In the genomic region with DNA sequence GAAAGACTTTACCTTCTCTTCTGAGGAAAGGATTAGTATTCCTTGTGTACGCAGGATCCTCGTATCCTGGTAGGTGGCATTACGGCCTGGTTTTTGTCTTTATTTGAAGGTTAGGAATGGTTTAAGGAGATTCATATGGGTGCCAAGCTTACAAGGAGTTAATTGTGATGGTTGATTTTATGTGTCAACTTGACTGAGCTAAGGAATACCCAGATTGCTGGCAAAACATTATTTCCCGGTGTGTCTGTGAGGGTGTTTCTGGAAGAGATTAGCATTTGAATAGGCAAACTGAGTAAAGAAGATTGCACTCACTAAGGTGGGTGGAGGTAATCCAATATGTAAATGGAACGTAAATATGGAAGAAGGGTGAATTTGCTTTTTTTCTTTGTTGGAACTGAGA, we compare ENCODE assay signal across 21 cellular contexts. TPM values are rescaled to one million over a fixed set of nuclear protein-coding genes. Genes with fewer than 3 reads are reported as not detected.
DNase-seq lines count a peak whose midpoint lies in the region; ATAC-seq and TF ChIP-seq lines count a peak whose summit lies in the region.
"Had no signal": no experiment of that assay in that cellular context is flagged by ENCODE, and none has a peak within 500 bp of the region (broad histone marks: within the 10 kb centered on the region; RNA-seq: fewer than 3 reads in every experiment).

No MANE protein-coding gene starts in this region.

- no peaks in the 10 kb centered on the region for H4K20me1 ChIP-seq in HCT116 (ENCODE audit: insufficient read depth)
- H4K20me1 ChIP-seq in osteoblast (ENCODE audit: insufficient read depth, low read length), result no peaks in the 10 kb centered on the region

- H3K79me2 ChIP-seq in HCT116 (ENCODE audit: insufficient read depth, low read length) (no peaks in the 10 kb centered on the region), osteoblast (ENCODE audit: insufficient read depth, low read length) (no peaks in the 10 kb centered on the region)

- TF ChIP-seq CTCF in HCT116 (IDR thresholded peaks at IDR 0.05 in 2 of 3, conservative IDR thresholded peaks at IDR 0.05 in 1 of 3; ENCODE audit: borderline replicate concordance in 1 of 3, insufficient read depth in 1 of 3, low read depth in 2 of 3, low read length in 2 of 3) (no peak), RWPE2 (IDR thresholded peaks at IDR 0.05; ENCODE audit: poor library complexity, severe bottlenecking) (no peak), osteoblast (IDR thresholded peaks at IDR 0.05; ENCODE audit: extremely low read depth, low read depth, low read length) (no peak)

- CTCF ChIA-PET in HCT116 (lab: Charles Lee), result no interaction called here

- TF ChIP-seq POLR2A in HCT116 (IDR thresholded peaks at IDR 0.05; ENCODE audit: borderline replicate concordance, extremely low read depth, insufficient read depth, insufficient read length), result no peak

- H3K9ac ChIP-seq in HCT116 (ENCODE audit: low read length), result no peak overlapping the region

- intact Hi-C loops in HCT116 (cut with micrococcal nuclease), result no loop called here

- ATAC-seq in HCT116 (no peak), RWPE2 (ENCODE audit: low read depth) (no peak), GM18907 (IDR thresholded peaks at IDR 0.05; ENCODE audit: unreplicated experiment) (no peak)
- ATAC-seq: Right ventricle myocardium inferior had no signal

- RAD21 ChIA-PET in HCT116 (lab: Charles Lee; ENCODE audit: low non-redundant PET in 1 of 2, low total read pairs in 2 of 2, uncharacterized antibody in 2 of 2, unreplicated experiment in 2 of 2), result no interaction called here

- H3K4me1 ChIP-seq in HCT116 (ENCODE audit: control insufficient read depth in 1 of 2, insufficient read depth in 2 of 2, low read length in 2 of 2) (peaks cover 16 to 34% of the 10 kb centered on the region in 2 experiments), RWPE2 (ENCODE audit: insufficient read depth, poor library complexity, severe bottlenecking) (peaks cover 28% of the 10 kb centered on the region), osteoblast (ENCODE audit: insufficient read depth, low read length) (peaks cover 32% of the 10 kb centered on the region)

- POLR2A ChIA-PET in HCT116 (lab: Charles Lee), result no interaction called here

- H3K4me2 ChIP-seq in HCT116 (ENCODE audit: low read length) (no peak overlapping the region), osteoblast (ENCODE audit: insufficient read depth, low read length) (no peak overlapping the region)

- H3K27ac ChIP-seq in HCT116 (ENCODE audit: low read depth, low read length), result no peak overlapping the region
- H3K27ac ChIP-seq in RWPE2 (ENCODE audit: poor library complexity, severe bottlenecking), result peak overlapping the region; percentile 99
- peak overlapping the region; percentile 97 for H3K27ac ChIP-seq in epithelial cell of prostate
- peak overlapping the region; percentile 92 for H3K27ac ChIP-seq in osteoblast (ENCODE audit: low read depth, low read length)

- H3K9me2 ChIP-seq in HCT116 (ENCODE audit: insufficient read depth), result no peaks in the 10 kb centered on the region

- no TSS peak for BruUV-seq in HCT116 (replicated peaks; lab: Mats Ljungman, UMichigan)

- TF ChIP-seq RAD21 in HCT116 (IDR thresholded peaks at IDR 0.05; ENCODE audit: low read depth), result no peak

- H3K27me3 ChIP-seq in HCT116 (ENCODE audit: insufficient read depth, low read length) (no peaks in the 10 kb centered on the region), RWPE2 (ENCODE audit: insufficient read depth, poor library complexity, severe bottlenecking) (no peaks in the 10 kb centered on the region), osteoblast (ENCODE audit: insufficient read depth, low read length) (no peaks in the 10 kb centered on the region)
- H3K27me3 ChIP-seq: SJCRH30 had no signal

- H2AFZ ChIP-seq in HCT116 (ENCODE audit: low read depth, low read length, poor library complexity, severe bottlenecking), result peak overlapping the region; percentile 87
- no peak overlapping the region for H2AFZ ChIP-seq in osteoblast (ENCODE audit: low read length)

- H3K36me3 ChIP-seq in HCT116 (ENCODE audit: control insufficient read depth in 1 of 2, insufficient read depth in 2 of 2, low read length in 2 of 2), result no peaks in the 10 kb centered on the region
- H3K36me3 ChIP-seq in RWPE2 (ENCODE audit: low read depth), result no peaks in the 10 kb centered on the region
- no peaks in the 10 kb centered on the region for H3K36me3 ChIP-seq in osteoblast (ENCODE audit: insufficient read depth, low read length)
- H3K36me3 ChIP-seq: SJCRH30 had no signal

- H3K4me3 ChIP-seq in HCT116 (replicated peaks in 1 of 2; ENCODE audit: low read depth in 1 of 2, low read length in 2 of 2) (no peak overlapping the region), RWPE2 (ENCODE audit: severe bottlenecking) (no peak overlapping the region), osteoblast (ENCODE audit: insufficient read depth, low read length) (no peak overlapping the region)
- H3K4me3 ChIP-seq: SJCRH30 had no signal

- no peak for DNase-seq in HCT116 (ENCODE audit: low read depth, low spot score)
- no peak for DNase-seq in RWPE2 (ENCODE audit: low spot score)
- DNase-seq in epithelial cell of prostate (ENCODE audit: low read depth, low spot score), result no peak
- DNase-seq in osteoblast (ENCODE audit: insufficient read length, low spot score, missing footprints), result no peak
- no peak for DNase-seq in LoVo (ENCODE audit: low spot score)
- no peak for DNase-seq in NCI-H2081 treated with DMSO at 0.1 percent for 48 hours (lab: John Stamatoyannopoulos, UW)
- DNase-seq in NCI-H2081 (lab: John Stamatoyannopoulos, UW), result no peak
- DNase-seq: ACHN, Calu3, DMS79 treated with DMSO at 0.1 percent for 48 hours, GF-D8, KG1, NCI-H1694, NCI-H2029 treated with DMSO at 0.1 percent for 48 hours, NCI-H2171, NCI-H226, NCI-H510A, SJCRH30 had no signal

- H3K9me3 ChIP-seq in HCT116 (ENCODE audit: control insufficient read depth in 1 of 2, insufficient read depth in 1 of 2, low read depth in 1 of 2, low read length in 2 of 2), result no peaks in the 10 kb centered on the region
- H3K9me3 ChIP-seq in RWPE2 (ENCODE audit: severe bottlenecking), result no peaks in the 10 kb centered on the region
- H3K9me3 ChIP-seq in osteoblast (ENCODE audit: low read depth, low read length), result no peaks in the 10 kb centered on the region

TF ChIP-seq in HCT116, 20 proteins besides CTCF, POLR2A, EP300 and RAD21:
- TF ChIP-seq, protein P1, sequence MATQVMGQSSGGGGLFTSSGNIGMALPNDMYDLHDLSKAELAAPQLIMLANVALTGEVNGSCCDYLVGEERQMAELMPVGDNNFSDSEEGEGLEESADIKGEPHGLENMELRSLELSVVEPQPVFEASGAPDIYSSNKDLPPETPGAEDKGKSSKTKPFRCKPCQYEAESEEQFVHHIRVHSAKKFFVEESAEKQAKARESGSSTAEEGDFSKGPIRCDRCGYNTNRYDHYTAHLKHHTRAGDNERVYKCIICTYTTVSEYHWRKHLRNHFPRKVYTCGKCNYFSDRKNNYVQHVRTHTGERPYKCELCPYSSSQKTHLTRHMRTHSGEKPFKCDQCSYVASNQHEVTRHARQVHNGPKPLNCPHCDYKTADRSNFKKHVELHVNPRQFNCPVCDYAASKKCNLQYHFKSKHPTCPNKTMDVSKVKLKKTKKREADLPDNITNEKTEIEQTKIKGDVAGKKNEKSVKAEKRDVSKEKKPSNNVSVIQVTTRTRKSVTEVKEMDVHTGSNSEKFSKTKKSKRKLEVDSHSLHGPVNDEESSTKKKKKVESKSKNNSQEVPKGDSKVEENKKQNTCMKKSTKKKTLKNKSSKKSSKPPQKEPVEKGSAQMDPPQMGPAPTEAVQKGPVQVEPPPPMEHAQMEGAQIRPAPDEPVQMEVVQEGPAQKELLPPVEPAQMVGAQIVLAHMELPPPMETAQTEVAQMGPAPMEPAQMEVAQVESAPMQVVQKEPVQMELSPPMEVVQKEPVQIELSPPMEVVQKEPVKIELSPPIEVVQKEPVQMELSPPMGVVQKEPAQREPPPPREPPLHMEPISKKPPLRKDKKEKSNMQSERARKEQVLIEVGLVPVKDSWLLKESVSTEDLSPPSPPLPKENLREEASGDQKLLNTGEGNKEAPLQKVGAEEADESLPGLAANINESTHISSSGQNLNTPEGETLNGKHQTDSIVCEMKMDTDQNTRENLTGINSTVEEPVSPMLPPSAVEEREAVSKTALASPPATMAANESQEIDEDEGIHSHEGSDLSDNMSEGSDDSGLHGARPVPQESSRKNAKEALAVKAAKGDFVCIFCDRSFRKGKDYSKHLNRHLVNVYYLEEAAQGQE (IDR thresholded peaks at IDR 0.05; ENCODE audit: low read depth), result no peak
- no peak for TF ChIP-seq JUND (IDR thresholded peaks at IDR 0.05)
- no peak for TF ChIP-seq SRF (IDR thresholded peaks at IDR 0.05; ENCODE audit: low read depth)
- TF ChIP-seq CEBPB (IDR thresholded peaks at IDR 0.05; ENCODE audit: low read depth), result no peak
- no peak for TF ChIP-seq FOSL1 (IDR thresholded peaks at IDR 0.05; ENCODE audit: low read depth)
- no peak for TF ChIP-seq TCF7L2 (IDR thresholded peaks at IDR 0.05; ENCODE audit: borderline replicate concordance, extremely low read depth, insufficient read depth, insufficient read length)
- no peak for TF ChIP-seq ELF1 (IDR thresholded peaks at IDR 0.05; ENCODE audit: borderline replicate concordance, low read depth)

RNA-seq across cellular contexts. Expression of a gene that starts 44.4 kb away (rescaled TPM):
- total RNA-seq in HCT116 (2021; ENCODE audit: unreplicated experiment) (0.15 TPM), osteoblast (130 and 183 TPM in 2 replicates)
- polyA plus RNA-seq in HCT116 (2012), result 0.17 TPM in 1 of 2 replicates, not detected in the other
- total RNA-seq: T-helper 1 cell treated with Interleukin-12 subunit alpha and Interleukin-12 subunit beta and Interleukin-4 antibody, amounts not matched to agents 30 ng/mL and 1 ng/mL, for 36 hours had no signal

Comparison
In these comparisons a context has a peak if more than half of its experiments do, and no peak if none do; other contexts are left out.
1. RNA of a gene that starts 44.4 kb away (total RNA-seq): 130 to 183 TPM in osteoblast; 0.15 TPM in HCT116 (single experiment); every median in the first group is over 100 times any median in the second.